8 cellular contexts compared by ENCODE assay signal in the genomic region with DNA sequence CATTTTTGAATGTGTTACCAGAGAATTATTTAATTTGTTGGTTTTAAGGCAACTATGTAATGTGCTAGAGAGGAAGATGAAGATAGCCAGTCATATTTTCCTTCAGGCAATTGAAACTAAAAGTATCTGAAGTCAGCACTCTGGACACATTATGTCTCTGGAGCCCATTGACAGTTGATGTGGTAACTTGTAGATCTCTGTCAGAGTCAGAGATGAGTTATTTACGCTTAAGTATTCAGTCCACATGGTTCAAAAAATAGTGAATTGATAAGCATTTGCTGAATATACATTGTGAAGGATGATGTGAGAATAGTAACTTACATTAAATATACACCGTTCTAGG. TPM values are rescaled to one million over a fixed set of nuclear protein-coding genes. Genes with fewer than 3 reads are reported as not detected.
DNase-seq lines count a peak whose midpoint lies in the region; ATAC-seq and TF ChIP-seq lines count a peak whose summit lies in the region.

No MANE protein-coding gene starts in this region.

- no peak for ATAC-seq in psoas muscle
- ATAC-seq in HG02884 (IDR thresholded peaks at IDR 0.05; ENCODE audit: unreplicated experiment), result no peak
- no peak for ATAC-seq in GM21737 (IDR thresholded peaks at IDR 0.05; ENCODE audit: unreplicated experiment)
- ATAC-seq in HG03439 (IDR thresholded peaks at IDR 0.05; ENCODE audit: unreplicated experiment), result no peak

- DNase-seq in GM23248, result peak; percentile 20
- DNase-seq in RPMI8226, result peak; percentile 56
- peak; percentile 13 for DNase-seq in epithelial cell of esophagus (ENCODE audit: low read depth)
- DNase-seq in psoas muscle, result no peak
- no peak for DNase-seq in NCI-H187 (lab: John Stamatoyannopoulos, UW)

- peak overlapping the region; percentile 78 for H3K4me3 ChIP-seq in GM23248
- H3K4me3 ChIP-seq in epithelial cell of esophagus (ENCODE audit: low read length), result peak overlapping the region; percentile 91
- H3K4me3 ChIP-seq in psoas muscle, result peak overlapping the region; percentile 92

- H2AFZ ChIP-seq in GM23248, result no peak overlapping the region

- in situ Hi-C loops in GM23248 (cut with MboI), result no loop called here

- no peaks in the 10 kb centered on the region for H3K9me3 ChIP-seq in GM23248 (ENCODE audit: low read depth)
- no peaks in the 10 kb centered on the region for H3K9me3 ChIP-seq in psoas muscle

- WGBS in GM23248 (ENCODE audit: low coverage in 1 of 2, low lambda C conversion rate in 2 of 2, missing lambda C conversion rate in 2 of 2), 2 experiments, result 71 to 74% methylated on average over 2 of the region's 2 CpGs
- 80 to 93% (median 87%) methylated on average over 2 of the region's 2 CpGs for WGBS in psoas muscle, 3 donors

- no peak for TF ChIP-seq CTCF in epithelial cell of esophagus (IDR thresholded peaks at IDR 0.05; ENCODE audit: insufficient read depth, low read depth, low read length, missing control alignments)
- TF ChIP-seq CTCF in psoas muscle (IDR thresholded peaks at IDR 0.05), result no peak

- H3K27me3 ChIP-seq in GM23248 (replicated peaks; ENCODE audit: insufficient read depth) (no peaks in the 10 kb centered on the region), psoas muscle (ENCODE audit: insufficient read depth in 3 of 3, low read length in 2 of 3) (no peaks in the 10 kb centered on the region)

- H3K27ac ChIP-seq in GM23248, result 0 out of 2 replicates have a peak overlapping the region, but pooled peaks have one; percentile 3
- H3K27ac ChIP-seq in psoas muscle, result peak overlapping the region; percentile 94

- peaks cover 21% of the 10 kb centered on the region; the same call in 1 of the 2 replicates for H4K20me1 ChIP-seq in GM23248 (ENCODE audit: insufficient read depth)

- intact Hi-C loops in psoas muscle (cut with DNase I), result loop anchor here (5.0 kb wide), 1 partner anchor 33 kb away; no protein-coding TSS in a partner anchor

- peaks cover 12% of the 10 kb centered on the region; the same call in 1 of the 2 replicates for H3F3A ChIP-seq in GM23248 (ENCODE audit: insufficient read depth)

- peaks cover 63% of the 10 kb centered on the region for H3K79me2 ChIP-seq in GM23248 (ENCODE audit: insufficient read depth)

- H3K36me3 ChIP-seq in GM23248 (ENCODE audit: low read depth) (peaks cover 37% of the 10 kb centered on the region), psoas muscle (ENCODE audit: insufficient read depth in 1 of 2, low read depth in 1 of 2) (peaks cover 0 to 17% of the 10 kb centered on the region in 2 donors)

- peak overlapping the region; percentile 47 for H3K9ac ChIP-seq in GM23248

- H3K9me2 ChIP-seq in GM23248 (ENCODE audit: insufficient read depth), result no peaks in the 10 kb centered on the region

- peak overlapping the region; percentile 93 for H3K4me2 ChIP-seq in GM23248 (ENCODE audit: unreplicated experiment)

- peaks cover 20% of the 10 kb centered on the region for H3K4me1 ChIP-seq in GM23248 (ENCODE audit: insufficient read depth)
- H3K4me1 ChIP-seq in psoas muscle, result peaks cover 35% of the 10 kb centered on the region

RNA-seq across cellular contexts. Expression of gene ZMYM2, which starts 2.1 kb away (rescaled TPM):
- total RNA-seq in GM23248 (2014; rRNA removed; shearing (Covaris generic)), result 35.0 and 40.8 TPM in 2 replicates
- polyA plus RNA-seq in GM23248 (2016; fragmentation: Nextera tagmentation; extraction: Ambion mirVana), result 14.9 and 15.7 TPM in 2 replicates
- 10 to 100 TPM; 25.4 to 42.8 (median 29.9) TPM for total RNA-seq in psoas muscle
- 10 to 100 TPM in 1 of 3 donors, 1 to 10 TPM in 2; 6.7 to 18.3 (median 9.6) TPM for polyA plus RNA-seq in psoas muscle

Comparison
In these comparisons a context has a peak if more than half of its experiments do, and no peak if none do; other contexts are left out.
1. DNase-seq: peak in GM23248 (single experiment), RPMI8226 (single experiment) and epithelial cell of esophagus (single experiment); none in psoas muscle (0 of 2) and NCI-H187 (0 of 2).
2. Peak in every context shown above with its lines, with median percentiles within 50 percentile points of each other: H3K4me3 ChIP-seq.